ENCODE assay signal across 35 cellular contexts in the genomic region with DNA sequence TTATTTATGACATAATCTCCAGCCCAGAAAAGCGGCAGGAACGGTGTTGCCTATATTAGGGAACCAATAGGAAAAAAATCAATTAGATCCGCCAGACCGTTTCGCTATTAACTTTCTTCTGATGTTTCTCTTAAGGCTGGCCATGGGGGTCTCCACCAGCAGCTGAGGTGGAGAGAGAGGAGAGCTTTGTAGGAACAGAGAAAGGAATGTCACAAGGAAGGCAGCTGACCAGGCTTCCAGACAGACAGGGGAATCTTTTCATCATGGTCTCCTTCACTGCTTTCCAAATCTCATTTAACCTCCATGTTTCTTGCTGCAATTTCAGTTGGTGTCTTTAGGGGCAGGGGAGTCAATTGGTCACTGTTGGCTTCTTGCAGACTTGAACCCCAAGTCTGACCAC. TPM values are rescaled to one million over a fixed set of nuclear protein-coding genes. Genes with fewer than 3 reads are reported as not detected.
"Had no signal": no experiment of that assay in that cellular context is flagged by ENCODE, and none has a peak within 500 bp of the region (broad histone marks: within the 10 kb centered on the region; RNA-seq: fewer than 3 reads in every experiment).

No MANE protein-coding gene starts in this region.

- DNase-seq: activated CD4-positive, alpha-beta T cell treated with anti-CD3 and anti-CD28 coated beads for 1 hour; activated CD4-positive, alpha-beta T cell treated with anti-CD3 and anti-CD28 coated beads for 48 hours; activated CD4-positive, CD25-positive, alpha-beta regulatory T cell; activated CD8-positive, alpha-beta T cell treated with anti-CD3 and anti-CD28 coated beads for 36 hours; activated gamma-delta T cell; activated naive CD4-positive, alpha-beta T cell treated with Interleukin-2 at 50 U/mL for 16 hours; activated naive CD8-positive, alpha-beta T cell treated with anti-CD3 and anti-CD28 coated beads, Interleukin-2, amount 10 ng/mL, durations not matched to agents 7 days and 5 days; activated T-cell treated with anti-CD3 and anti-CD28 coated beads, Interleukin-2, amount 50 U/mL, for 24 hours; amygdala; NCI-H1092 treated with DMSO at 0.1 percent for 48 hours; NCI-H1417; NCI-H1930; NCI-H2081 treated with DMSO at 0.1 percent for 48 hours; NCI-H226; NCI-H446 treated with DMSO at 0.1 percent for 48 hours; NCI-H69; NK-92 treated with Interleukin-12 subunit alpha and Interleukin-12 subunit beta, amount 100 ng/mL, for 24 hours; PC-3; Peyer's patch; RPMI8226; SHP77 treated with DMSO at 0.1 percent for 48 hours; SW 1271; T-helper 1 cell; T-helper 2 cell; T-helper 9 cell had no signal

- H3K4me3 Mint-ChIP-seq: activated CD8-positive, alpha-beta T cell treated with anti-CD3 and anti-CD28 coated beads for 36 hours; activated naive CD4-positive, alpha-beta T cell treated with anti-CD3 and anti-CD28 coated beads, Interleukin-2, amount 50 U/mL, for 24 hours; activated naive CD8-positive, alpha-beta T cell treated with anti-CD3 and anti-CD28 coated beads, Interleukin-2, amount 10 ng/mL, durations not matched to agents 7 days and 5 days; activated T-cell treated with anti-CD3 and anti-CD28 coated beads, Interleukin-2, amount 50 U/mL, for 24 hours had no signal

- H3K27ac Mint-ChIP-seq: activated CD8-positive, alpha-beta T cell treated with anti-CD3 and anti-CD28 coated beads for 36 hours; activated naive CD4-positive, alpha-beta T cell treated with anti-CD3 and anti-CD28 coated beads, Interleukin-2, amount 50 U/mL, for 24 hours; activated naive CD8-positive, alpha-beta T cell treated with anti-CD3 and anti-CD28 coated beads, Interleukin-2, amount 10 ng/mL, durations not matched to agents 7 days and 5 days; activated T-cell treated with anti-CD3 and anti-CD28 coated beads, Interleukin-2, amount 50 U/mL, for 24 hours; activated T-helper 2 cell treated with anti-CD3 and anti-CD28 coated beads, Interferon-gamma antibody, Interleukin-2, Interleukin-4, amounts not matched to agents 10 μg/mL and 5 μg/mL and 100 μg/mL, durations not matched to agents 14 hours and 24 hours and 36 hours had no signal

- H3K4me3 ChIP-seq: ascending aorta, breast epithelium, Peyer's patch, SJSA1 had no signal

- H3K9me3 ChIP-seq: ascending aorta, breast epithelium, Peyer's patch, SJSA1 had no signal

- H3K27ac ChIP-seq: ascending aorta, breast epithelium, Peyer's patch, SJSA1, VCaP had no signal

- H3K27me3 ChIP-seq: ascending aorta, Peyer's patch had no signal

- H3K36me3 ChIP-seq: ascending aorta, breast epithelium, Peyer's patch, SJSA1 had no signal

- ATAC-seq: activated CD8-positive, alpha-beta T cell treated with anti-CD3 and anti-CD28 coated beads for 36 hours; PC-3; SK-N-SH treated with all-trans-retinoic acid at 6 μM for 48 hours had no signal

- H3K9me3 Mint-ChIP-seq: activated CD8-positive, alpha-beta T cell treated with anti-CD3 and anti-CD28 coated beads for 36 hours; activated naive CD4-positive, alpha-beta T cell treated with anti-CD3 and anti-CD28 coated beads, Interleukin-2, amount 50 U/mL, for 24 hours; activated naive CD8-positive, alpha-beta T cell treated with anti-CD3 and anti-CD28 coated beads, Interleukin-2, amount 10 ng/mL, durations not matched to agents 7 days and 5 days; activated T-cell treated with anti-CD3 and anti-CD28 coated beads, Interleukin-2, amount 50 U/mL, for 24 hours; activated T-helper 2 cell treated with anti-CD3 and anti-CD28 coated beads, Interferon-gamma antibody, Interleukin-2, Interleukin-4, amounts not matched to agents 10 μg/mL and 5 μg/mL and 100 μg/mL, durations not matched to agents 14 hours and 24 hours and 36 hours had no signal

- H3K36me3 Mint-ChIP-seq: activated naive CD4-positive, alpha-beta T cell treated with anti-CD3 and anti-CD28 coated beads, Interleukin-2, amount 50 U/mL, for 24 hours; activated naive CD8-positive, alpha-beta T cell treated with anti-CD3 and anti-CD28 coated beads, Interleukin-2, amount 10 ng/mL, durations not matched to agents 7 days and 5 days had no signal

- H3K4me1 ChIP-seq: ascending aorta, breast epithelium, SJSA1 had no signal

RNA-seq across cellular contexts. Expression of a gene that starts 8.9 kb away (rescaled TPM):
- total RNA-seq: activated CD8-positive, alpha-beta memory T cell treated with anti-CD3 and anti-CD28 coated beads for 36 hours; activated CD8-positive, alpha-beta T cell treated with anti-CD3 and anti-CD28 coated beads for 36 hours; activated naive CD8-positive, alpha-beta T cell treated with anti-CD3 and anti-CD28 coated beads, Interleukin-2, amount 10 ng/mL, durations not matched to agents 7 days and 5 days; activated T-helper 2 cell treated with anti-CD3 and anti-CD28 coated beads, Interferon-gamma antibody, Interleukin-2, Interleukin-4, amounts not matched to agents 10 μg/mL and 5 μg/mL and 100 μg/mL, durations not matched to agents 14 hours and 24 hours and 36 hours; ascending aorta; breast epithelium; cardiac septum; M059J; PC-3; SJSA1 had no signal

RNA-seq across cellular contexts. Expression of a gene that starts 28.2 kb away (rescaled TPM):
- total RNA-seq: ascending aorta had no signal
